ENCODE assay signal across 1 cellular context in the genomic region with DNA sequence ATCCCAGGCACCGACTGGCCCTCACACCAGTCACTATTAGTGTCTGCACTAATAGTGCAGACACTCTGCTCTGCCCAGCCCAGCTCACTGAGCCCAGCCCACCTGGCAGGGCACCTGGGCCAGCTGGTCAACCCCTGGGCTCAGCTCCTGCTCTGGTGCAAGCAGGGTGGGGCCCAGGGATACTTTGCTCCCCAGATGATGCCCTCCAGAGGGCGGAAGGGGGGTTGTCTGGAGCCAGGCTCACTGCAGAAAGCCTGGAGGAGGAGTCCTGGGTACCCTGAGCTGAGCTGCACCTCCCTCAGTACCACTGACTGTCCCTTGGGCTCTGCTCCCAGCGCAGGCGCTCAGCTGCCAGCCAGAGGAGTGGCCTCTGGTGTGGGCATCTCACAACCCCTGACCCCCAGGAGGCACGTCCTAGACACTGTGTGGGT.
TF ChIP-seq lines count a peak whose summit lies in the region.

No MANE protein-coding gene starts in this region.

TF ChIP-seq in H1, 55 proteins besides CTCF, POLR2A, EP300 and RAD21:
- no peak for TF ChIP-seq RBBP5 (IDR thresholded peaks at IDR 0.05; ENCODE audit: borderline replicate concordance, low read depth, low read length)
- no peak for TF ChIP-seq SAP30 (IDR thresholded peaks at IDR 0.05; ENCODE audit: insufficient read depth, insufficient replicate concordance, low read length)
- TF ChIP-seq CTBP2 (IDR thresholded peaks at IDR 0.05; ENCODE audit: borderline replicate concordance, insufficient read depth, insufficient read length, low read length) = no peak
- TF ChIP-seq CREB1 (IDR thresholded peaks at IDR 0.05) = no peak
- TF ChIP-seq SIRT6 (IDR thresholded peaks at IDR 0.05; ENCODE audit: low read length) = no peak
- no peak for TF ChIP-seq CHD1 (IDR thresholded peaks at IDR 0.05; ENCODE audit: low read depth, low read length)
- TF ChIP-seq ASH2L (IDR thresholded peaks at IDR 0.05; ENCODE audit: low read length) = no peak
- TF ChIP-seq PHF8 (conservative IDR thresholded peaks at IDR 0.05; ENCODE audit: low read depth, low read length) = no peak
- no peak for TF ChIP-seq EZH2 (IDR thresholded peaks at IDR 0.05; ENCODE audit: low read depth, low read length, severe bottlenecking)
- no peak for TF ChIP-seq E2F6 (IDR thresholded peaks at IDR 0.05)
- TF ChIP-seq HDAC2 (IDR thresholded peaks at IDR 0.05; ENCODE audit: borderline replicate concordance in 1 of 2, low read depth in 2 of 2, low read length in 2 of 2) = no peak
- no peak for TF ChIP-seq RNF2 (IDR thresholded peaks at IDR 0.05; ENCODE audit: borderline replicate concordance, low read depth, low read length, missing control alignments, poor library complexity, severe bottlenecking)
- TF ChIP-seq CEBPB (IDR thresholded peaks at IDR 0.05; ENCODE audit: low read depth, low read length) = no peak
- no peak for TF ChIP-seq TAF7 (optimal IDR thresholded peaks at IDR 0.05; ENCODE audit: borderline replicate concordance, low read depth, low read length)
